ENCODE assay signal across 20 cellular contexts in genomic region chr4:150240011-150240410, GRCh38.
"Had no signal": no experiment of that assay in that cellular context is flagged by ENCODE, and none has a peak within 500 bp of the region (broad histone marks: within the 10 kb centered on the region; RNA-seq: fewer than 3 reads in every experiment).

No MANE protein-coding gene starts in this region.

- ATAC-seq: activated T-cell treated with anti-CD3 and anti-CD28 coated beads, Interleukin-2, amount 50 U/mL, for 72 hours; gastrocnemius medialis; heart left ventricle; left ventricle myocardium superior; naive thymus-derived CD4-positive, alpha-beta T cell; psoas muscle; sciatic nerve; stimulated activated memory B cell treated with anti-CD40 and anti-IgM and Interleukin-4, amounts not matched to agents 10 μg/mL and 1 μg/mL and 100 μg/mL, for 72 hours; upper lobe of right lung had no signal

- H3K9me3 ChIP-seq: adrenal gland, gastrocnemius medialis, heart left ventricle, ovary, psoas muscle, testis, upper lobe of right lung had no signal

- H3K4me1 ChIP-seq: gastrocnemius medialis, psoas muscle, testis, upper lobe of right lung had no signal

- H3K36me3 ChIP-seq: adrenal gland, gastrocnemius medialis, neural progenitor cell, ovary, upper lobe of right lung had no signal

- H3K27ac ChIP-seq: adrenal gland, gastrocnemius medialis, heart left ventricle, neural progenitor cell, ovary, psoas muscle, testis, upper lobe of right lung, VCaP had no signal

- H2AFZ ChIP-seq: neural progenitor cell had no signal

- H3K4me3 ChIP-seq: adrenal gland, gastrocnemius medialis, heart left ventricle, neural progenitor cell, ovary, psoas muscle, testis, upper lobe of right lung had no signal

- DNase-seq: activated CD4-positive, alpha-beta T cell treated with anti-CD3 and anti-CD28 coated beads for 1 hour; activated CD4-positive, alpha-beta T cell treated with anti-CD3 and anti-CD28 coated beads, Interleukin-2, amount 50 U/mL, for 4 hours; activated effector memory CD4-positive, alpha-beta T cell treated with anti-CD3 and anti-CD28 coated beads, Interleukin-2, amount 50 U/mL, for 16 hours; activated T-cell treated with anti-CD3 and anti-CD28 coated beads, Interleukin-2, amount 50 U/mL, for 72 hours; adrenal gland; gastrocnemius medialis; heart left ventricle; kidney glomerular epithelial cell; left ventricle myocardium superior; naive thymus-derived CD4-positive, alpha-beta T cell; ovary; psoas muscle; stimulated activated CD4-positive, alpha-beta T cell treated with anti-CD3 and anti-CD28 coated beads, Interleukin-4, amount 100 ng/mL, for 24 hours; T-helper 2 cell; testis; upper lobe of right lung had no signal

- H3K9ac ChIP-seq: neural progenitor cell had no signal

- H3K27me3 ChIP-seq: adrenal gland, gastrocnemius medialis, heart left ventricle, neural progenitor cell, ovary, testis, upper lobe of right lung had no signal

- H3K4me2 ChIP-seq: neural progenitor cell had no signal
